In genomic region chr10:97573021-97573420, GRCh38 we compare ENCODE assay signal across 14 cellular contexts. TPM values are rescaled to one million over a fixed set of nuclear protein-coding genes. Genes with fewer than 3 reads are reported as not detected.
DNase-seq lines count a peak whose midpoint lies in the region; ATAC-seq and TF ChIP-seq lines count a peak whose summit lies in the region.
"Had no signal": no experiment of that assay in that cellular context is flagged by ENCODE, and none has a peak within 500 bp of the region (broad histone marks: within the 10 kb centered on the region; RNA-seq: fewer than 3 reads in every experiment).

No MANE protein-coding gene starts in this region.

- H3K27ac ChIP-seq in BLaER1 (no peak overlapping the region), PC-9 (0 out of 2 replicates have a peak overlapping the region, but pooled peaks have one; percentile 93), trophoblast cell (ENCODE audit: low read depth, low read length) (peak overlapping the region; percentile 97)
- H3K27ac ChIP-seq: neutrophil had no signal

- peaks cover 43% of the 10 kb centered on the region; the same call in 1 of the 2 replicates for H3F3A ChIP-seq in PC-9 (ENCODE audit: insufficient read depth, low read depth)

- H4K20me1 ChIP-seq in BLaER1 (no peaks in the 10 kb centered on the region), PC-9 (ENCODE audit: insufficient read depth) (no peaks in the 10 kb centered on the region)

- peak overlapping the region; percentile 71 for H3K14ac ChIP-seq in trophoblast cell (ENCODE audit: low read length)

- H4K12ac ChIP-seq in trophoblast cell (ENCODE audit: low read depth, low read length) = no peak overlapping the region

- H3K9me2 ChIP-seq in PC-9 (ENCODE audit: insufficient read depth) = no peaks in the 10 kb centered on the region

- H3K4ac ChIP-seq in trophoblast cell (ENCODE audit: low read depth, low read length) = peak overlapping the region; percentile 35

- H3K4me2 ChIP-seq in BLaER1 (peak overlapping the region; percentile 13; the same call in 1 of the 2 replicates), PC-9 (peak overlapping the region; percentile 76; the same call in 1 of the 2 replicates), trophoblast cell (ENCODE audit: low read length) (no peak overlapping the region)
- H3K4me2 ChIP-seq: hepatocyte had no signal

- intact Hi-C loops in PC-9 (cut with micrococcal nuclease; ENCODE audit: unreplicated experiment) = loop anchor here (5.0 kb wide), 1 partner anchor 111 kb away; no protein-coding TSS in a partner anchor
- intact Hi-C loops in Right ventricle myocardium superior (cut with DNase I) = loop anchor here (2.0 kb wide), 1 partner anchor 38 kb away; no protein-coding TSS in a partner anchor

- no CpG with 5 or more reads among the region's 2 CpGs for WGBS in trophoblast cell (ENCODE audit: extremely low coverage, insufficient coverage, insufficient read length)

- peak; percentile 6 for ATAC-seq in Right ventricle myocardium superior (ENCODE audit: poor library complexity)
- ATAC-seq in HG02763 (IDR thresholded peaks at IDR 0.05; ENCODE audit: unreplicated experiment) = no peak

- no peak overlapping the region for H2AFZ ChIP-seq in PC-9
- no peak overlapping the region for H2AFZ ChIP-seq in trophoblast cell (ENCODE audit: insufficient read depth, low read length, poor library complexity)
- H2AFZ ChIP-seq: hepatocyte had no signal

- no peaks in the 10 kb centered on the region for H3K36me3 ChIP-seq in BLaER1
- H3K36me3 ChIP-seq in PC-9 (ENCODE audit: low read depth) = no peaks in the 10 kb centered on the region
- peaks cover 8 to 11% of the 10 kb centered on the region in 2 experiments for H3K36me3 ChIP-seq in trophoblast cell (ENCODE audit: control insufficient read depth in 1 of 2, insufficient read depth in 2 of 2, low read length in 2 of 2)
- H3K36me3 ChIP-seq: MG63 had no signal

- POLR2A ChIA-PET in PC-9 (lab: Charles Lee; ENCODE audit: unreplicated experiment) = no interaction called here

- peak overlapping the region; percentile 70 for H2BK5ac ChIP-seq in trophoblast cell (ENCODE audit: low read depth, low read length, poor library complexity)

- H2BK12ac ChIP-seq in trophoblast cell (ENCODE audit: low read length) = peak overlapping the region; percentile 62

- CTCF ChIA-PET in PC-9 (lab: Charles Lee) = interaction anchor here (0.6 to 1.7 kb wide), 2 partner anchors 33 to 40 kb away, joined by 5 read pairs; no protein-coding TSS in a partner anchor

- no TSS peak for BruUV-seq in PC-9 (replicated peaks; lab: Mats Ljungman, UMichigan)

- H4K8ac ChIP-seq in trophoblast cell (ENCODE audit: low read depth, low read length) = peak overlapping the region; percentile 55

- no peaks in the 10 kb centered on the region for H3K79me2 ChIP-seq in PC-9 (ENCODE audit: low read depth)
- peaks cover 13% of the 10 kb centered on the region for H3K79me2 ChIP-seq in trophoblast cell (ENCODE audit: control insufficient read depth, insufficient read depth, low read length, poor library complexity)
- H3K79me2 ChIP-seq: hepatocyte had no signal

- peak overlapping the region; percentile 92 for H2BK120ac ChIP-seq in trophoblast cell (ENCODE audit: insufficient read depth, low read length, poor library complexity)

- H3K4me3 ChIP-seq in BLaER1 (no peak overlapping the region), PC-9 (no peak overlapping the region), trophoblast cell (ENCODE audit: low read depth, low read length) (no peak overlapping the region)
- H3K4me3 ChIP-seq: hepatocyte, MG63 had no signal

- H3K9me3 ChIP-seq in BLaER1 = no peaks in the 10 kb centered on the region
- no peaks in the 10 kb centered on the region for H3K9me3 ChIP-seq in PC-9 (ENCODE audit: insufficient read depth, low read depth)
- no peaks in the 10 kb centered on the region for H3K9me3 ChIP-seq in trophoblast cell (ENCODE audit: insufficient read depth, low read depth, low read length)
- H3K9me3 ChIP-seq: MG63, neutrophil had no signal

- peak overlapping the region; percentile 84 for H2AK5ac ChIP-seq in trophoblast cell (ENCODE audit: low read length)

- H3K4me1 ChIP-seq in BLaER1 (peaks cover 25% of the 10 kb centered on the region), PC-9 (replicated peaks; ENCODE audit: insufficient read depth) (peaks cover 60% of the 10 kb centered on the region), trophoblast cell (ENCODE audit: control insufficient read depth in 1 of 2, insufficient read depth in 2 of 2, low read length in 2 of 2) (peaks cover 45 to 49% of the 10 kb centered on the region in 2 experiments)

- H3K79me1 ChIP-seq in trophoblast cell (ENCODE audit: low read length) = peaks cover 42% of the 10 kb centered on the region

- peak overlapping the region; percentile 91 for H4K91ac ChIP-seq in trophoblast cell (ENCODE audit: low read depth, low read length)

- no peak for TF ChIP-seq CTCF in PC-9 (conservative IDR thresholded peaks at IDR 0.05)

- H3K23ac ChIP-seq in trophoblast cell (ENCODE audit: low read length) = no peak overlapping the region

- no peaks in the 10 kb centered on the region for H3K27me3 ChIP-seq in BLaER1
- H3K27me3 ChIP-seq in PC-9 (ENCODE audit: insufficient read depth, low read depth) = no peaks in the 10 kb centered on the region
- no peaks in the 10 kb centered on the region for H3K27me3 ChIP-seq in trophoblast cell (ENCODE audit: insufficient read depth, low read length)
- H3K27me3 ChIP-seq: hepatocyte, MG63 had no signal

- peak overlapping the region; percentile 73 for H3K18ac ChIP-seq in trophoblast cell (ENCODE audit: low read length)

- H3K9ac ChIP-seq in BLaER1 = no peak overlapping the region
- H3K9ac ChIP-seq in trophoblast cell (ENCODE audit: low read length) = no peak overlapping the region

- DNase-seq in PC-9 = no peak
- no peak for DNase-seq in Right ventricle myocardium superior
- DNase-seq in trophoblast cell = peak in 1 of 2 donors; percentile 18
- DNase-seq in foreskin melanocyte = no peak
- no peak for DNase-seq in 8988T
- no peak for DNase-seq in NCI-H2227 (lab: John Stamatoyannopoulos, UW; ENCODE audit: unreplicated experiment)
- DNase-seq: stimulated activated CD4-positive, alpha-beta T cell treated with anti-CD3 and anti-CD28 coated beads, Interleukin-12 subunit alpha, Interleukin-12 subunit beta, amount 100 ng/mL, for 4 hours had no signal

RNA-seq across cellular contexts. Expression of gene ANKRD2, which starts 0.4 kb away (rescaled TPM):
- 5.5 and 8.4 TPM in 2 replicates for total RNA-seq in PC-9 (2021)
- total RNA-seq in Right ventricle myocardium superior = 152 TPM
- 0.25 and 0.39 TPM in 2 replicates for polyA plus RNA-seq in trophoblast cell (2013)
- total RNA-seq: hepatocyte, subcutaneous adipose tissue had no signal
- polyA plus RNA-seq: hepatocyte had no signal

RNA-seq across cellular contexts. Expression of gene HOGA1, which starts 11.2 kb away (rescaled TPM):
- 3.4 and 4.4 TPM in 2 replicates for total RNA-seq in PC-9 (2021)
- 18.7 TPM for total RNA-seq in Right ventricle myocardium superior
- 0.01 TPM in 1 of 2 replicates, not detected in the other for polyA plus RNA-seq in trophoblast cell (2013)
- total RNA-seq: activated naive CD4-positive, alpha-beta T cell treated with anti-CD3 and anti-CD28 coated beads, Interleukin-2, amount 50 U/mL, for 72 hours had no signal

RNA-seq across cellular contexts. Expression of gene C10orf62, which starts 16.5 kb away (rescaled TPM):
- total RNA-seq in PC-9 (2021) (0.45 and 0.59 TPM in 2 replicates), Right ventricle myocardium superior (0.48 TPM)
- not detected in 2 replicates for polyA plus RNA-seq in trophoblast cell (2013)
- total RNA-seq: activated naive CD4-positive, alpha-beta T cell treated with anti-CD3 and anti-CD28 coated beads, Interleukin-2, amount 50 U/mL, for 72 hours had no signal
- polyA plus RNA-seq: hepatocyte had no signal

Comparison
In these comparisons a context has a peak if more than half of its experiments do, and no peak if none do; other contexts are left out.
1. RNA of gene ANKRD2, which starts 0.4 kb away (total RNA-seq): 152 TPM in Right ventricle myocardium superior (single experiment); 5.5 to 8.4 TPM in PC-9; every median in the first group is over 10 times any median in the second.